ENCODE assay signal across 22 cellular contexts in genomic region chr2:153819056-153819455, GRCh38. TPM values are rescaled to one million over a fixed set of nuclear protein-coding genes. Genes with fewer than 3 reads are reported as not detected.
"Had no signal": no experiment of that assay in that cellular context is flagged by ENCODE, and none has a peak within 500 bp of the region (broad histone marks: within the 10 kb centered on the region; RNA-seq: fewer than 3 reads in every experiment).

No MANE protein-coding gene starts in this region.

- H3K36me3 ChIP-seq: MG63, Peyer's patch, SJSA1 had no signal

- H3K9me3 ChIP-seq: MG63, Peyer's patch, SK-N-SH had no signal

- H3K4me1 ChIP-seq: Peyer's patch, SJSA1 had no signal

- H3K27ac ChIP-seq: KMS-11, Peyer's patch, SJSA1 had no signal

- H3K4me3 ChIP-seq: MG63, Peyer's patch, SJSA1 had no signal

- H3K4me2 ChIP-seq: KMS-11, SK-N-SH had no signal

- H3K27me3 ChIP-seq: MG63, Peyer's patch, SJSA1 had no signal

- DNase-seq: Kasumi-1, MG63, NCI-H1092, NCI-H1105, NCI-H1417 treated with DMSO at 0.1 percent for 48 hours, NCI-H1436 treated with DMSO at 0.1 percent for 48 hours, NCI-H1694 treated with DMSO at 0.1 percent for 48 hours, NCI-H187 treated with DMSO at 0.1 percent for 48 hours, NCI-H2029, NCI-H2171 treated with DMSO at 0.1 percent for 48 hours, NCI-H2227 treated with DMSO at 0.1 percent for 48 hours, NCI-H446 treated with DMSO at 0.1 percent for 48 hours, NCI-H510A, Peyer's patch, Right ventricle myocardium superior, RPMI8226, SHP77 treated with DMSO at 0.1 percent for 48 hours, SK-N-SH, SW 1271 had no signal

- H3K9ac ChIP-seq: KMS-11, SK-N-SH had no signal

RNA-seq across cellular contexts. Expression of gene GALNT13, which starts 52.7 kb away (rescaled TPM):
- total RNA-seq: OCI-LY7, Right ventricle myocardium superior, SJSA1 had no signal
